1 cellular context compared by ENCODE assay signal in genomic region chr11:33257897-33258630, GRCh38.
TF ChIP-seq lines count a peak whose summit lies in the region.

No MANE protein-coding gene starts in this region.

TF ChIP-seq in K562, 482 proteins besides CTCF, POLR2A, EP300 and RAD21 (continued from another document and continues in another):
- TF ChIP-seq, protein P1, sequence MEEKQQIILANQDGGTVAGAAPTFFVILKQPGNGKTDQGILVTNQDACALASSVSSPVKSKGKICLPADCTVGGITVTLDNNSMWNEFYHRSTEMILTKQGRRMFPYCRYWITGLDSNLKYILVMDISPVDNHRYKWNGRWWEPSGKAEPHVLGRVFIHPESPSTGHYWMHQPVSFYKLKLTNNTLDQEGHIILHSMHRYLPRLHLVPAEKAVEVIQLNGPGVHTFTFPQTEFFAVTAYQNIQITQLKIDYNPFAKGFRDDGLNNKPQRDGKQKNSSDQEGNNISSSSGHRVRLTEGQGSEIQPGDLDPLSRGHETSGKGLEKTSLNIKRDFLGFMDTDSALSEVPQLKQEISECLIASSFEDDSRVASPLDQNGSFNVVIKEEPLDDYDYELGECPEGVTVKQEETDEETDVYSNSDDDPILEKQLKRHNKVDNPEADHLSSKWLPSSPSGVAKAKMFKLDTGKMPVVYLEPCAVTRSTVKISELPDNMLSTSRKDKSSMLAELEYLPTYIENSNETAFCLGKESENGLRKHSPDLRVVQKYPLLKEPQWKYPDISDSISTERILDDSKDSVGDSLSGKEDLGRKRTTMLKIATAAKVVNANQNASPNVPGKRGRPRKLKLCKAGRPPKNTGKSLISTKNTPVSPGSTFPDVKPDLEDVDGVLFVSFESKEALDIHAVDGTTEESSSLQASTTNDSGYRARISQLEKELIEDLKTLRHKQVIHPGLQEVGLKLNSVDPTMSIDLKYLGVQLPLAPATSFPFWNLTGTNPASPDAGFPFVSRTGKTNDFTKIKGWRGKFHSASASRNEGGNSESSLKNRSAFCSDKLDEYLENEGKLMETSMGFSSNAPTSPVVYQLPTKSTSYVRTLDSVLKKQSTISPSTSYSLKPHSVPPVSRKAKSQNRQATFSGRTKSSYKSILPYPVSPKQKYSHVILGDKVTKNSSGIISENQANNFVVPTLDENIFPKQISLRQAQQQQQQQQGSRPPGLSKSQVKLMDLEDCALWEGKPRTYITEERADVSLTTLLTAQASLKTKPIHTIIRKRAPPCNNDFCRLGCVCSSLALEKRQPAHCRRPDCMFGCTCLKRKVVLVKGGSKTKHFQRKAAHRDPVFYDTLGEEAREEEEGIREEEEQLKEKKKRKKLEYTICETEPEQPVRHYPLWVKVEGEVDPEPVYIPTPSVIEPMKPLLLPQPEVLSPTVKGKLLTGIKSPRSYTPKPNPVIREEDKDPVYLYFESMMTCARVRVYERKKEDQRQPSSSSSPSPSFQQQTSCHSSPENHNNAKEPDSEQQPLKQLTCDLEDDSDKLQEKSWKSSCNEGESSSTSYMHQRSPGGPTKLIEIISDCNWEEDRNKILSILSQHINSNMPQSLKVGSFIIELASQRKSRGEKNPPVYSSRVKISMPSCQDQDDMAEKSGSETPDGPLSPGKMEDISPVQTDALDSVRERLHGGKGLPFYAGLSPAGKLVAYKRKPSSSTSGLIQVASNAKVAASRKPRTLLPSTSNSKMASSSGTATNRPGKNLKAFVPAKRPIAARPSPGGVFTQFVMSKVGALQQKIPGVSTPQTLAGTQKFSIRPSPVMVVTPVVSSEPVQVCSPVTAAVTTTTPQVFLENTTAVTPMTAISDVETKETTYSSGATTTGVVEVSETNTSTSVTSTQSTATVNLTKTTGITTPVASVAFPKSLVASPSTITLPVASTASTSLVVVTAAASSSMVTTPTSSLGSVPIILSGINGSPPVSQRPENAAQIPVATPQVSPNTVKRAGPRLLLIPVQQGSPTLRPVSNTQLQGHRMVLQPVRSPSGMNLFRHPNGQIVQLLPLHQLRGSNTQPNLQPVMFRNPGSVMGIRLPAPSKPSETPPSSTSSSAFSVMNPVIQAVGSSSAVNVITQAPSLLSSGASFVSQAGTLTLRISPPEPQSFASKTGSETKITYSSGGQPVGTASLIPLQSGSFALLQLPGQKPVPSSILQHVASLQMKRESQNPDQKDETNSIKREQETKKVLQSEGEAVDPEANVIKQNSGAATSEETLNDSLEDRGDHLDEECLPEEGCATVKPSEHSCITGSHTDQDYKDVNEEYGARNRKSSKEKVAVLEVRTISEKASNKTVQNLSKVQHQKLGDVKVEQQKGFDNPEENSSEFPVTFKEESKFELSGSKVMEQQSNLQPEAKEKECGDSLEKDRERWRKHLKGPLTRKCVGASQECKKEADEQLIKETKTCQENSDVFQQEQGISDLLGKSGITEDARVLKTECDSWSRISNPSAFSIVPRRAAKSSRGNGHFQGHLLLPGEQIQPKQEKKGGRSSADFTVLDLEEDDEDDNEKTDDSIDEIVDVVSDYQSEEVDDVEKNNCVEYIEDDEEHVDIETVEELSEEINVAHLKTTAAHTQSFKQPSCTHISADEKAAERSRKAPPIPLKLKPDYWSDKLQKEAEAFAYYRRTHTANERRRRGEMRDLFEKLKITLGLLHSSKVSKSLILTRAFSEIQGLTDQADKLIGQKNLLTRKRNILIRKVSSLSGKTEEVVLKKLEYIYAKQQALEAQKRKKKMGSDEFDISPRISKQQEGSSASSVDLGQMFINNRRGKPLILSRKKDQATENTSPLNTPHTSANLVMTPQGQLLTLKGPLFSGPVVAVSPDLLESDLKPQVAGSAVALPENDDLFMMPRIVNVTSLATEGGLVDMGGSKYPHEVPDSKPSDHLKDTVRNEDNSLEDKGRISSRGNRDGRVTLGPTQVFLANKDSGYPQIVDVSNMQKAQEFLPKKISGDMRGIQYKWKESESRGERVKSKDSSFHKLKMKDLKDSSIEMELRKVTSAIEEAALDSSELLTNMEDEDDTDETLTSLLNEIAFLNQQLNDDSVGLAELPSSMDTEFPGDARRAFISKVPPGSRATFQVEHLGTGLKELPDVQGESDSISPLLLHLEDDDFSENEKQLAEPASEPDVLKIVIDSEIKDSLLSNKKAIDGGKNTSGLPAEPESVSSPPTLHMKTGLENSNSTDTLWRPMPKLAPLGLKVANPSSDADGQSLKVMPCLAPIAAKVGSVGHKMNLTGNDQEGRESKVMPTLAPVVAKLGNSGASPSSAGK (IDR thresholded peaks at IDR 0.05) = peak; percentile 91
- no peak for TF ChIP-seq SPI1 (IDR thresholded peaks at IDR 0.05; ENCODE audit: borderline replicate concordance, low read depth, low read length)
- TF ChIP-seq TAF1 (IDR thresholded peaks at IDR 0.05; ENCODE audit: control insufficient read depth, extremely low read depth, insufficient read depth, low read length, severe bottlenecking) = peak; percentile 53
- TF ChIP-seq ETV5 (CRISPR knock-in tag; IDR thresholded peaks at IDR 0.05; ENCODE audit: low read depth) = peak; percentile 38; the same call in 1 of the 2 replicates
- TF ChIP-seq LCOR (CRISPR knock-in tag; IDR thresholded peaks at IDR 0.05) = peak; percentile 76
- TF ChIP-seq TFAP4 (CRISPR knock-in tag; IDR thresholded peaks at IDR 0.05; ENCODE audit: borderline replicate concordance) = peak; percentile 73; the same call in 1 of the 2 replicates
- no peak for TF ChIP-seq SAFB (IDR thresholded peaks at IDR 0.05; ENCODE audit: borderline replicate concordance, low read depth, low read length)
- TF ChIP-seq CEBPB (tag; IDR thresholded peaks at IDR 0.05) = peak; percentile 100
- TF ChIP-seq, protein P2, sequence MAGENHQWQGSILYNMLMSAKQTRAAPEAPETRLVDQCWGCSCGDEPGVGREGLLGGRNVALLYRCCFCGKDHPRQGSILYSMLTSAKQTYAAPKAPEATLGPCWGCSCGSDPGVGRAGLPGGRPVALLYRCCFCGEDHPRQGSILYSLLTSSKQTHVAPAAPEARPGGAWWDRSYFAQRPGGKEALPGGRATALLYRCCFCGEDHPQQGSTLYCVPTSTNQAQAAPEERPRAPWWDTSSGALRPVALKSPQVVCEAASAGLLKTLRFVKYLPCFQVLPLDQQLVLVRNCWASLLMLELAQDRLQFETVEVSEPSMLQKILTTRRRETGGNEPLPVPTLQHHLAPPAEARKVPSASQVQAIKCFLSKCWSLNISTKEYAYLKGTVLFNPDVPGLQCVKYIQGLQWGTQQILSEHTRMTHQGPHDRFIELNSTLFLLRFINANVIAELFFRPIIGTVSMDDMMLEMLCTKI (IDR thresholded peaks at IDR 0.05; ENCODE audit: partially characterized antibody) = no peak
- TF ChIP-seq GABPA (tag; conservative IDR thresholded peaks at IDR 0.05; ENCODE audit: low read depth) = peak; percentile 46; the same call in 1 of the 2 replicates
- TF ChIP-seq, protein P3, sequence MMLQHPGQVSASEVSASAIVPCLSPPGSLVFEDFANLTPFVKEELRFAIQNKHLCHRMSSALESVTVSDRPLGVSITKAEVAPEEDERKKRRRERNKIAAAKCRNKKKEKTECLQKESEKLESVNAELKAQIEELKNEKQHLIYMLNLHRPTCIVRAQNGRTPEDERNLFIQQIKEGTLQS (IDR thresholded peaks at IDR 0.05) = peak; percentile 75
- TF ChIP-seq, protein P3 (CRISPR knock-in tag; conservative IDR thresholded peaks at IDR 0.05) = no peak
- TF ChIP-seq ZNF740 (CRISPR knock-in tag; IDR thresholded peaks at IDR 0.05) = no peak; the same call in 1 of the 2 replicates
- peak in 1 of 2 experiments; percentile 64; a peak in 2 of 4 replicates for TF ChIP-seq ZNF740 (tag; IDR thresholded peaks at IDR 0.05)
- TF ChIP-seq, protein P4, sequence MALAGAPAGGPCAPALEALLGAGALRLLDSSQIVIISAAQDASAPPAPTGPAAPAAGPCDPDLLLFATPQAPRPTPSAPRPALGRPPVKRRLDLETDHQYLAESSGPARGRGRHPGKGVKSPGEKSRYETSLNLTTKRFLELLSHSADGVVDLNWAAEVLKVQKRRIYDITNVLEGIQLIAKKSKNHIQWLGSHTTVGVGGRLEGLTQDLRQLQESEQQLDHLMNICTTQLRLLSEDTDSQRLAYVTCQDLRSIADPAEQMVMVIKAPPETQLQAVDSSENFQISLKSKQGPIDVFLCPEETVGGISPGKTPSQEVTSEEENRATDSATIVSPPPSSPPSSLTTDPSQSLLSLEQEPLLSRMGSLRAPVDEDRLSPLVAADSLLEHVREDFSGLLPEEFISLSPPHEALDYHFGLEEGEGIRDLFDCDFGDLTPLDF (CRISPR knock-in tag; IDR thresholded peaks at IDR 0.05) = 0 out of 2 replicates have a peak, but pooled peaks have one; percentile 50
- peak; percentile 23; the same call in 1 of the 2 replicates for TF ChIP-seq TEAD4 (IDR thresholded peaks at IDR 0.05; ENCODE audit: low read length)
- no peak for TF ChIP-seq TEAD4 (CRISPR knock-in tag; IDR thresholded peaks at IDR 0.05; ENCODE audit: borderline replicate concordance)
- no peak for TF ChIP-seq ZKSCAN8 (CRISPR knock-in tag; IDR thresholded peaks at IDR 0.05)
- peak; percentile 95 for TF ChIP-seq HMGN3 (IDR thresholded peaks at IDR 0.05; ENCODE audit: borderline replicate concordance, extremely low read depth, insufficient read length, low read depth, low read length)
- 0 out of 2 replicates have a peak, but pooled peaks have one; percentile 25 for TF ChIP-seq ZNF583 (CRISPR knock-in tag; IDR thresholded peaks at IDR 0.05)
- peak; percentile 82; the same call in 1 of the 2 replicates for TF ChIP-seq NR2F6 (CRISPR knock-in tag; IDR thresholded peaks at IDR 0.05)
- TF ChIP-seq ZBTB26 (CRISPR knock-in tag; IDR thresholded peaks at IDR 0.05) = peak; percentile 51; the same call in 1 of the 2 replicates
- no peak for TF ChIP-seq ZNF347 (CRISPR knock-in tag; IDR thresholded peaks at IDR 0.05; ENCODE audit: low read depth)
- TF ChIP-seq KAT2B (IDR thresholded peaks at IDR 0.05; ENCODE audit: low read depth, low read length) = no peak
- peak; percentile 83; the same call in 1 of the 2 replicates for TF ChIP-seq FOXJ2 (tag; IDR thresholded peaks at IDR 0.05)
- TF ChIP-seq, protein P5, sequence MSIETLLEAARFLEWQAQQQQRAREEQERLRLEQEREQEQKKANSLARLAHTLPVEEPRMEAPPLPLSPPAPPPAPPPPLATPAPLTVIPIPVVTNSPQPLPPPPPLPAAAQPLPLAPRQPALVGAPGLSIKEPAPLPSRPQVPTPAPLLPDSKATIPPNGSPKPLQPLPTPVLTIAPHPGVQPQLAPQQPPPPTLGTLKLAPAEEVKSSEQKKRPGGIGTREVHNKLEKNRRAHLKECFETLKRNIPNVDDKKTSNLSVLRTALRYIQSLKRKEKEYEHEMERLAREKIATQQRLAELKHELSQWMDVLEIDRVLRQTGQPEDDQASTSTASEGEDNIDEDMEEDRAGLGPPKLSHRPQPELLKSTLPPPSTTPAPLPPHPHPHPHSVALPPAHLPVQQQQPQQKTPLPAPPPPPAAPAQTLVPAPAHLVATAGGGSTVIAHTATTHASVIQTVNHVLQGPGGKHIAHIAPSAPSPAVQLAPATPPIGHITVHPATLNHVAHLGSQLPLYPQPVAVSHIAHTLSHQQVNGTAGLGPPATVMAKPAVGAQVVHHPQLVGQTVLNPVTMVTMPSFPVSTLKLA (conservative IDR thresholded peaks at IDR 0.05) = peak; percentile 88 to 94
- peak; percentile 35; the same call in 1 of the 2 replicates for TF ChIP-seq ZBTB17 (CRISPR knock-in tag; IDR thresholded peaks at IDR 0.05)
- TF ChIP-seq ATF4 (CRISPR knock-in tag; IDR thresholded peaks at IDR 0.05) = no peak
- peak; percentile 85; the same call in 1 of the 2 replicates for TF ChIP-seq GTF2E2 (tag; IDR thresholded peaks at IDR 0.05)
